ENCODE assay signal across 19 cellular contexts in the genomic region with DNA sequence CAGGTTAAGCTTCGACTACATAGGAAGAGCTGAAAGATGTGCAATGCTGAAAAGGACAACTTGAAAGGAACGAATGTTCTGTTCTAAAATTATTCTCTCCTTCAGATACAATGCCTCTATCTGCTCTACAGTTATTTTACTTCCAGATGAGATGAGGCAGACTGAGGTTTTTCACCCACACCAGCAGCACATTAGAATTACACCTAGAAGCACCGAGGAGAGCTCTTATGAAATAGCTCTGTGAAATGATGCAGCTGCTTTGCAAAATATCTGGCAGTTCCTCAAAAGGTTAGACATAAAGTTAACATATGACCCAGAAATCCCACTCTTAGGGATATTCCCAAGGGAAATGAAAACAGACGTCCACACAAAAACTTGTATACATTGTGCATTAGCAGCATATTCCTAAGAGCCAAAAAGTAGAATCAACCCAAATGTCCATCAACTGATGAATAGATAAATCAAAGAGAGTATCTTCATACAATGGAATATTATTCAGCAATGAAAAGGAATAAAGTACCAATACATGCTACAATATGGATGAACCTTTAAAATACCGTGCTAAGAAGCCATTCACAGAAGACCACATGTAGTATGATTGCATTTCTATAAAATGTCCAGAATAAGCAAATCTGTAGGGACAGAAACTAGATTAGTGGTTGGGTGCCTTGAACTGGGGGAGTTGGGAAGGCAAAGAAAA. TPM values are rescaled to one million over a fixed set of nuclear protein-coding genes. Genes with fewer than 3 reads are reported as not detected.
DNase-seq lines count a peak whose midpoint lies in the region; TF ChIP-seq lines count a peak whose summit lies in the region.
"Had no signal": no experiment of that assay in that cellular context is flagged by ENCODE, and none has a peak within 500 bp of the region (broad histone marks: within the 10 kb centered on the region; RNA-seq: fewer than 3 reads in every experiment).

No MANE protein-coding gene starts in this region.

- 59 to 61% methylated on average over 5 of the region's 5 CpGs for WGBS in lower leg skin, 2 donors

- TF ChIP-seq POLR2A in lower leg skin (IDR thresholded peaks at IDR 0.05), result no peak

- intact Hi-C loops in lower leg skin (cut with DNase I; ENCODE audit: low total_unique reads), result no loop called here

- peak overlapping the region; percentile 89 for H3K27ac ChIP-seq in caudate nucleus (ENCODE audit: low read depth, low read length)
- H3K27ac ChIP-seq: GM23248 had no signal

- no peak for TF ChIP-seq CTCF in lower leg skin (IDR thresholded peaks at IDR 0.05)

- no peak overlapping the region for H3K4me3 ChIP-seq in lower leg skin (ENCODE audit: low read depth, poor library complexity, severe bottlenecking)
- H3K4me3 ChIP-seq: GM12878, GM23248 had no signal

- DNase-seq in GF-D8 (lab: John Stamatoyannopoulos, UW) (peak; percentile 12), MV-4-11 (lab: John Stamatoyannopoulos, UW) (peak; percentile 21), caudate nucleus (lab: John Stamatoyannopoulos, UW) (peak in 13 of 61 donors; percentile 4 to 87 (median 43)), putamen (ENCODE audit: low spot score) (peak; percentile 66), DMS114 treated with DMSO at 0.1 percent for 48 hours (lab: John Stamatoyannopoulos, UW; ENCODE audit: unreplicated experiment) (no peak), lower leg skin (ENCODE audit: low spot score in 2 of 2) (no peak)
- no peak for DNase-seq in activated CD8-positive, alpha-beta memory T cell treated with anti-CD3 and anti-CD28 coated beads, Interleukin-2, amount 50 U/mL, for 48 hours
- DNase-seq: Calu3; CD4-positive, CD25-positive, alpha-beta regulatory T cell; NCI-H1930; NCI-H526 treated with DMSO at 0.1 percent for 48 hours; NK-92 treated with Interleukin-12 subunit alpha and Interleukin-12 subunit beta, amount 100 ng/mL, for 24 hours; RPMI8226; SIG-M5; SW 1271 had no signal

RNA-seq across cellular contexts. Expression of a gene that starts 34.5 kb away (rescaled TPM):
- total RNA-seq in lower leg skin, result not detected
- total RNA-seq: Calu3; CD4-positive, CD25-positive, alpha-beta regulatory T cell; G401; GM12878; GM23248; OCI-LY7 had no signal

Comparison
In these comparisons a context has a peak if more than half of its experiments do, and no peak if none do; other contexts are left out.
1. DNase-seq: peak in GF-D8 (single experiment), MV-4-11 (single experiment) and putamen (single experiment); none in DMS114 treated with DMSO at 0.1 percent for 48 hours (single experiment), lower leg skin (0 of 2) and activated CD8-positive, alpha-beta memory T cell treated with anti-CD3 and anti-CD28 coated beads, Interleukin-2, amount 50 U/mL, for 48 hours (single experiment).